Comparison of ENCODE assay signal across 1 cellular context in genomic region chr19:49127674-49128544, GRCh38.
TF ChIP-seq lines count a peak whose summit lies in the region.

No MANE protein-coding gene starts in this region.

TF ChIP-seq in WTC11, 78 proteins besides CTCF, POLR2A, EP300 and RAD21 (continued from another document and continues in another):
- TF ChIP-seq FOXP4 (CRISPR knock-in tag; IDR thresholded peaks at IDR 0.05) = peak; percentile 98
- TF ChIP-seq ZNF425 (CRISPR knock-in tag; conservative IDR thresholded peaks at IDR 0.05) = no peak
- TF ChIP-seq OVOL2 (CRISPR knock-in tag; IDR thresholded peaks at IDR 0.05; ENCODE audit: borderline replicate concordance) = no peak
- TF ChIP-seq ZMAT4 (CRISPR knock-in tag; IDR thresholded peaks at IDR 0.05) = no peak
- TF ChIP-seq JAZF1 (CRISPR knock-in tag; IDR thresholded peaks at IDR 0.05) = no peak
- peak; percentile 91; the same call in 1 of the 2 replicates for TF ChIP-seq ZBTB21 (CRISPR knock-in tag; IDR thresholded peaks at IDR 0.05; ENCODE audit: borderline replicate concordance)
- peak; percentile 97 for TF ChIP-seq TEAD1 (CRISPR knock-in tag; IDR thresholded peaks at IDR 0.05)
- TF ChIP-seq NR1H2 (CRISPR knock-in tag; IDR thresholded peaks at IDR 0.05) = peak; percentile 82
- TF ChIP-seq CREB1 (CRISPR knock-in tag; IDR thresholded peaks at IDR 0.05) = peak; percentile 93; the same call in 1 of the 2 replicates
- no peak for TF ChIP-seq ATF2 (CRISPR knock-in tag; IDR thresholded peaks at IDR 0.05; ENCODE audit: borderline replicate concordance, low read depth)
- TF ChIP-seq GABPB1 (CRISPR knock-in tag; IDR thresholded peaks at IDR 0.05) = peak; percentile 73; the same call in 1 of the 2 replicates
- no peak for TF ChIP-seq CDX4 (CRISPR knock-in tag; IDR thresholded peaks at IDR 0.05; ENCODE audit: borderline replicate concordance)
- TF ChIP-seq ZNF532 (CRISPR knock-in tag; IDR thresholded peaks at IDR 0.05; ENCODE audit: borderline replicate concordance) = peak; percentile 56; the same call in 1 of the 2 replicates
- TF ChIP-seq E2F5 (CRISPR knock-in tag; IDR thresholded peaks at IDR 0.05) = peak; percentile 86
- peak; percentile 78; the same call in 1 of the 2 replicates for TF ChIP-seq TEAD4 (CRISPR knock-in tag; IDR thresholded peaks at IDR 0.05)
- TF ChIP-seq E2F4 (CRISPR knock-in tag; IDR thresholded peaks at IDR 0.05; ENCODE audit: borderline replicate concordance, low read depth) = no peak
- TF ChIP-seq ZBTB43 (CRISPR knock-in tag; IDR thresholded peaks at IDR 0.05) = peak; percentile 86
- TF ChIP-seq ELF4 (CRISPR knock-in tag; IDR thresholded peaks at IDR 0.05; ENCODE audit: low read depth) = 0 out of 2 replicates have a peak, but pooled peaks have one; percentile 82
- peak; percentile 95 for TF ChIP-seq ATF1 (CRISPR knock-in tag; IDR thresholded peaks at IDR 0.05)
- peak; percentile 18 for TF ChIP-seq ATF3 (CRISPR knock-in tag; conservative IDR thresholded peaks at IDR 0.05)
- peak; percentile 82; the same call in 1 of the 2 replicates for TF ChIP-seq NFE2L1 (CRISPR knock-in tag; IDR thresholded peaks at IDR 0.05)
- TF ChIP-seq USF1 (CRISPR knock-in tag; IDR thresholded peaks at IDR 0.05) = peak; percentile 76
- TF ChIP-seq GTF2I (CRISPR knock-in tag; conservative IDR thresholded peaks at IDR 0.05) = no peak
- TF ChIP-seq ZNF232 (CRISPR knock-in tag; IDR thresholded peaks at IDR 0.05) = peak; percentile 96
- TF ChIP-seq AFF4 (CRISPR knock-in tag; IDR thresholded peaks at IDR 0.05; ENCODE audit: borderline replicate concordance) = peak; percentile 32; the same call in 1 of the 2 replicates
- TF ChIP-seq NR3C1 (CRISPR knock-in tag; conservative IDR thresholded peaks at IDR 0.05; ENCODE audit: low read depth) = no peak
- TF ChIP-seq IRF2 (CRISPR knock-in tag; IDR thresholded peaks at IDR 0.05; ENCODE audit: borderline replicate concordance, low read depth) = no peak
- no peak for TF ChIP-seq ZNF396 (CRISPR knock-in tag; IDR thresholded peaks at IDR 0.05; ENCODE audit: borderline replicate concordance)
- TF ChIP-seq ZNF219 (CRISPR knock-in tag; IDR thresholded peaks at IDR 0.05; ENCODE audit: borderline replicate concordance) = no peak
- TF ChIP-seq CBFB (CRISPR knock-in tag; IDR thresholded peaks at IDR 0.05; ENCODE audit: low read depth) = no peak; the same call in 1 of the 2 replicates
- no peak for TF ChIP-seq GRHL2 (CRISPR knock-in tag; IDR thresholded peaks at IDR 0.05; ENCODE audit: insufficient replicate concordance, severe bottlenecking)
- TF ChIP-seq MAX (CRISPR knock-in tag; IDR thresholded peaks at IDR 0.05) = peak; percentile 98
- no peak for TF ChIP-seq NFATC4 (CRISPR knock-in tag; IDR thresholded peaks at IDR 0.05)
- no peak for TF ChIP-seq FOXJ3 (CRISPR knock-in tag; IDR thresholded peaks at IDR 0.05; ENCODE audit: borderline replicate concordance)
- TF ChIP-seq HMGA2 (CRISPR knock-in tag; IDR thresholded peaks at IDR 0.05) = no peak
